Comparison of ENCODE assay signal across 12 cellular contexts in genomic region chr12:13198921-13199320, GRCh38. TPM values are rescaled to one million over a fixed set of nuclear protein-coding genes. Genes with fewer than 3 reads are reported as not detected.
DNase-seq lines count a peak whose midpoint lies in the region; ATAC-seq, FAIRE-seq and TF ChIP-seq lines count a peak whose summit lies in the region.
"Had no signal": no experiment of that assay in that cellular context is flagged by ENCODE, and none has a peak within 500 bp of the region (broad histone marks: within the 10 kb centered on the region; RNA-seq: fewer than 3 reads in every experiment).

No MANE protein-coding gene starts in this region.

- intact Hi-C loops in right cardiac atrium (cut with DNase I) = loop anchor here in 2 of 4 donors (5.0 kb wide), 3 partner anchors 47 to 97 kb away; partner anchors contain the start of gene GSG1 (in 1 of the 2)

- peak overlapping the region; percentile 100 for H3K27ac ChIP-seq in GM23248
- H3K27ac ChIP-seq in astrocyte (ENCODE audit: low read depth, low read length) = peak overlapping the region; percentile 97
- H3K27ac ChIP-seq in right cardiac atrium (ENCODE audit: low read length) = peak overlapping the region; percentile 93

- no peak overlapping the region for H3K4me3 Mint-ChIP-seq in astrocyte (ENCODE audit: unreplicated experiment)

- peak overlapping the region; percentile 97 for H3K4me2 ChIP-seq in GM23248 (ENCODE audit: unreplicated experiment)
- H3K4me2 ChIP-seq in astrocyte (ENCODE audit: low read length) = peak overlapping the region; percentile 92
- H3K4me2 ChIP-seq in skeletal muscle satellite cell (ENCODE audit: low read length) = peak overlapping the region; percentile 93

- in situ Hi-C loops in GM23248 (cut with MboI) = no loop called here

- no peak for ATAC-seq in right cardiac atrium
- no peak for ATAC-seq in HG02571 (IDR thresholded peaks at IDR 0.05; ENCODE audit: unreplicated experiment)

- H3K4me1 ChIP-seq in GM23248 (ENCODE audit: insufficient read depth) = peaks cover 62% of the 10 kb centered on the region
- H3K4me1 ChIP-seq in astrocyte (ENCODE audit: insufficient read depth, low read length) = peaks cover 54% of the 10 kb centered on the region
- H3K4me1 ChIP-seq in right cardiac atrium (ENCODE audit: control insufficient read depth, insufficient read depth, low read length) = peaks cover 20% of the 10 kb centered on the region
- peaks cover 70% of the 10 kb centered on the region for H3K4me1 ChIP-seq in skeletal muscle satellite cell (ENCODE audit: control insufficient read depth, insufficient read depth, low read length)

- peak; percentile 84 for DNase-seq in GM23248
- DNase-seq in astrocyte (ENCODE audit: low read depth) = no peak
- DNase-seq in right cardiac atrium = peak; percentile 21 to 61 (median 50)
- DNase-seq in NCI-H2196 (lab: John Stamatoyannopoulos, UW; ENCODE audit: unreplicated experiment) = no peak
- DNase-seq in NCI-H2029 treated with DMSO at 0.1 percent for 48 hours (lab: John Stamatoyannopoulos, UW) = no peak
- no peak for DNase-seq in NCI-H446 treated with DMSO at 0.1 percent for 48 hours (lab: John Stamatoyannopoulos, UW)
- DNase-seq: effector CD8-positive, alpha-beta T cell; Karpas-422; NCI-H774 had no signal

- H4K20me1 ChIP-seq in GM23248 (ENCODE audit: insufficient read depth) (no peaks in the 10 kb centered on the region), astrocyte (ENCODE audit: insufficient read depth, low read length) (peaks cover 11% of the 10 kb centered on the region)

- H3K36me3 Mint-ChIP-seq in astrocyte (ENCODE audit: low read depth, unreplicated experiment) = peaks cover 2% of the 10 kb centered on the region

- peaks cover 55% of the 10 kb centered on the region for H3K4me1 Mint-ChIP-seq in astrocyte (ENCODE audit: low read depth, unreplicated experiment)

- no peaks in the 10 kb centered on the region for H3K9me2 ChIP-seq in GM23248 (ENCODE audit: insufficient read depth)

- 0% methylated on average over 6 to 7 of the region's 7 CpGs for WGBS in GM23248 (ENCODE audit: low coverage in 1 of 2, low lambda C conversion rate in 2 of 2, missing lambda C conversion rate in 2 of 2), 2 experiments
- 41% methylated on average over 7 of the region's 7 CpGs for WGBS in right cardiac atrium

- H3K36me3 ChIP-seq in GM23248 (ENCODE audit: low read depth) (peaks cover 15% of the 10 kb centered on the region; the same call in 1 of the 2 replicates), astrocyte (ENCODE audit: insufficient read depth, low read length) (peaks cover 3% of the 10 kb centered on the region), skeletal muscle satellite cell (ENCODE audit: insufficient read depth, low read length) (peaks cover 52% of the 10 kb centered on the region)

- FAIRE-seq in astrocyte (lab: Jason Lieb, UNC) = peak; percentile 17
- FAIRE-seq: D721Med had no signal

- H3K27me3 ChIP-seq in GM23248 (replicated peaks; ENCODE audit: insufficient read depth) (no peaks in the 10 kb centered on the region), astrocyte (ENCODE audit: insufficient read depth, low read length) (no peaks in the 10 kb centered on the region), right cardiac atrium (ENCODE audit: control insufficient read depth, insufficient read depth) (no peaks in the 10 kb centered on the region), skeletal muscle satellite cell (ENCODE audit: control insufficient read depth, insufficient read depth, low read length) (no peaks in the 10 kb centered on the region)

- no peaks in the 10 kb centered on the region for H3K9me3 Mint-ChIP-seq in astrocyte (ENCODE audit: unreplicated experiment)

- no peak overlapping the region for H2AFZ ChIP-seq in GM23248
- H2AFZ ChIP-seq in astrocyte (ENCODE audit: low read depth, low read length) = no peak overlapping the region

- H3K27me3 Mint-ChIP-seq in astrocyte (ENCODE audit: low read depth, unreplicated experiment) = no peaks in the 10 kb centered on the region

- TF ChIP-seq CTCF in astrocyte (IDR thresholded peaks at IDR 0.05; ENCODE audit: insufficient read depth, low read depth, low read length) = no peak

- H3K27ac Mint-ChIP-seq in astrocyte (ENCODE audit: unreplicated experiment) = peak overlapping the region; percentile 70

- H3K9ac ChIP-seq in GM23248 (peak overlapping the region; percentile 99), astrocyte (ENCODE audit: low read length) (peak overlapping the region; percentile 99), skeletal muscle satellite cell (ENCODE audit: low read depth, low read length) (peak overlapping the region; percentile 98)

- H3F3A ChIP-seq in GM23248 (ENCODE audit: insufficient read depth) = peaks cover 91% of the 10 kb centered on the region

- peak overlapping the region; percentile 98 for H3K4me3 ChIP-seq in GM23248
- peak overlapping the region; percentile 96 for H3K4me3 ChIP-seq in astrocyte (ENCODE audit: insufficient read depth, low read depth, low read length)
- peak overlapping the region; percentile 63 for H3K4me3 ChIP-seq in right cardiac atrium (ENCODE audit: low read length)
- H3K4me3 ChIP-seq in skeletal muscle satellite cell (ENCODE audit: low read length) = peak overlapping the region; percentile 82

- H3K9me3 ChIP-seq in GM23248 (ENCODE audit: low read depth) = no peaks in the 10 kb centered on the region
- no peaks in the 10 kb centered on the region for H3K9me3 ChIP-seq in astrocyte (ENCODE audit: insufficient read depth, low read depth, low read length)
- H3K9me3 ChIP-seq in right cardiac atrium (ENCODE audit: control insufficient read depth, low read length) = no peaks in the 10 kb centered on the region
- H3K9me3 ChIP-seq in skeletal muscle satellite cell (replicated peaks; ENCODE audit: low read length) = no peaks in the 10 kb centered on the region

- peaks cover 74% of the 10 kb centered on the region for H3K79me2 ChIP-seq in GM23248 (ENCODE audit: insufficient read depth)
- peaks cover 73% of the 10 kb centered on the region for H3K79me2 ChIP-seq in astrocyte (ENCODE audit: insufficient read depth, low read length)

RNA-seq across cellular contexts. Expression of gene EMP1, which starts 2.4 kb away (rescaled TPM):
- total RNA-seq in GM23248 (2014; rRNA removed; shearing (Covaris generic)) = 631 and 744 TPM in 2 replicates
- polyA plus RNA-seq in GM23248 (2016; fragmentation: Nextera tagmentation; extraction: Ambion mirVana) (496 and 518 TPM in 2 replicates), right cardiac atrium (33.8 TPM)
- total RNA-seq in astrocyte (57.6 and 71.7 TPM in 2 replicates), right cardiac atrium (100 to 1,000 TPM; 134 to 401 (median 261) TPM)
- 216 and 411 TPM in 2 replicates for total RNA-seq in skeletal muscle satellite cell (2012; rRNA removed)

Comparison
In these comparisons a context has a peak if more than half of its experiments do, and no peak if none do; other contexts are left out.
1. DNase-seq: peak in GM23248 (single experiment) and right cardiac atrium (3 of 3); none in astrocyte (single experiment), NCI-H2196 (single experiment), NCI-H2029 treated with DMSO at 0.1 percent for 48 hours (single experiment) and NCI-H446 treated with DMSO at 0.1 percent for 48 hours (single experiment).
2. Peak in every context shown above with its lines, with median percentiles within 50 percentile points of each other: H3K27ac ChIP-seq, H3K4me2 ChIP-seq, H3K4me3 ChIP-seq and H3K9ac ChIP-seq.